In the genomic region with DNA sequence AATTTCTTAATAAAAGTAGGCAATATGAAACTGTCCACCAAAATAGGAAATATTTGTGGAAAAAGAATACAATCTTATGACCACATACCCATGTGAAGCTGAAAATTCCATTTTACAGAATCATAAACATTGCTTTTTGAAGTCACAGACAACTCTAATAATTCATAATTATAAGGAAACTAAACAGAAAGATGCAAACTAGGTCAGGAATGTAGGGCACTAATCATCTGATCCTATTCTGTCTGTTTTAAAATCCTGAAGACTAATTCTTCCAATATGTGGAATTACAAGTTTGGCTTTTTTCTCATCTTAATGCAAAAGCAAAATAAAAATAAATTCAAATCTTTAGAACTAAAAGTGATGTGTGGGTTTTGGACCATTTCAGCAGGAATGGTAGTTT, we compare ENCODE assay signal across 19 cellular contexts.
DNase-seq lines count a peak whose midpoint lies in the region; ATAC-seq and TF ChIP-seq lines count a peak whose summit lies in the region.
"Had no signal": no experiment of that assay in that cellular context is flagged by ENCODE, and none has a peak within 500 bp of the region (broad histone marks: within the 10 kb centered on the region; RNA-seq: fewer than 3 reads in every experiment).

No MANE protein-coding gene starts in this region.

- H3K9me2 ChIP-seq in GM23248 (ENCODE audit: insufficient read depth), result no peaks in the 10 kb centered on the region

- in situ Hi-C loops in GM23248 (cut with MboI), result loop anchor here (10.0 kb wide), 1 partner anchor 59 kb away; no protein-coding TSS in a partner anchor

- no peaks in the 10 kb centered on the region for H3K9me3 ChIP-seq in GM23248 (ENCODE audit: low read depth)
- no peaks in the 10 kb centered on the region for H3K9me3 ChIP-seq in adipocyte (ENCODE audit: control insufficient read depth, low read length)
- H3K9me3 ChIP-seq: BLaER1 had no signal

- TF ChIP-seq CTCF in osteocyte (IDR thresholded peaks at IDR 0.05), result no peak

- no peak for ATAC-seq in GM21717 (IDR thresholded peaks at IDR 0.05; ENCODE audit: unreplicated experiment)
- ATAC-seq: GM23338, HCT116, HepG2 had no signal

- H3K27me3 Mint-ChIP-seq in osteocyte (ENCODE audit: unreplicated experiment), result no peaks in the 10 kb centered on the region

- peaks cover 4% of the 10 kb centered on the region for H3K9me3 Mint-ChIP-seq in osteocyte (ENCODE audit: unreplicated experiment)
- H3K9me3 Mint-ChIP-seq: GM23338 had no signal

- H3K27ac ChIP-seq in GM23248, result no peak overlapping the region
- H3K27ac ChIP-seq: BLaER1 had no signal

- H4K20me1 ChIP-seq in GM23248 (ENCODE audit: insufficient read depth), result no peaks in the 10 kb centered on the region
- H4K20me1 ChIP-seq: BLaER1 had no signal

- H3K9ac ChIP-seq in GM23248 (no peak overlapping the region), adipocyte (ENCODE audit: low read length) (peak overlapping the region; percentile 27)
- H3K9ac ChIP-seq: BLaER1 had no signal

- H3K27me3 ChIP-seq in GM23248 (replicated peaks; ENCODE audit: insufficient read depth) (no peaks in the 10 kb centered on the region), adipocyte (replicated peaks; ENCODE audit: control insufficient read depth, insufficient read depth, low read length) (no peaks in the 10 kb centered on the region)
- H3K27me3 ChIP-seq: BLaER1 had no signal

- H3K36me3 Mint-ChIP-seq in osteocyte (ENCODE audit: unreplicated experiment), result peaks cover 3% of the 10 kb centered on the region
- H3K36me3 Mint-ChIP-seq: CD14-positive monocyte; CD4-positive, alpha-beta memory T cell had no signal

- H3K27ac Mint-ChIP-seq in osteocyte (ENCODE audit: unreplicated experiment), result no peak overlapping the region
- H3K27ac Mint-ChIP-seq: CD14-positive monocyte; CD4-positive, alpha-beta memory T cell; GM23338 had no signal

- peak overlapping the region; percentile 15 for H2AFZ ChIP-seq in GM23248
- H2AFZ ChIP-seq: GM23338 had no signal

- no peaks in the 10 kb centered on the region for H3K79me2 ChIP-seq in GM23248 (ENCODE audit: insufficient read depth)

- H3K36me3 ChIP-seq in GM23248 (ENCODE audit: low read depth), result no peaks in the 10 kb centered on the region
- no peaks in the 10 kb centered on the region for H3K36me3 ChIP-seq in adipocyte (ENCODE audit: control insufficient read depth, insufficient read depth, low read length, severe bottlenecking)
- H3K36me3 ChIP-seq: BLaER1 had no signal

- no peak overlapping the region for H3K4me3 Mint-ChIP-seq in osteocyte (ENCODE audit: unreplicated experiment)
- H3K4me3 Mint-ChIP-seq: CD14-positive monocyte; CD4-positive, alpha-beta memory T cell; GM23338 had no signal

- H3K4me2 ChIP-seq in GM23248 (ENCODE audit: unreplicated experiment), result peak overlapping the region; percentile 19
- H3K4me2 ChIP-seq: BLaER1, GM23338 had no signal

- peaks cover 7% of the 10 kb centered on the region for H3K4me1 Mint-ChIP-seq in osteocyte (ENCODE audit: unreplicated experiment)
- H3K4me1 Mint-ChIP-seq: CD14-positive monocyte; CD4-positive, alpha-beta memory T cell; GM23338 had no signal

- H3K4me3 ChIP-seq in GM23248 (no peak overlapping the region), adipocyte (ENCODE audit: low read length) (no peak overlapping the region)
- H3K4me3 ChIP-seq: BLaER1, GM23338 had no signal

- no peak for DNase-seq in GM23248
- peak; percentile 74 for DNase-seq in adipocyte (ENCODE audit: low read depth)
- DNase-seq in fibroblast of gingiva (ENCODE audit: low read depth), result peak; percentile 60
- DNase-seq in kidney tubule cell (ENCODE audit: low spot score), result no peak
- no peak for DNase-seq in SK-N-DZ (ENCODE audit: low spot score)
- no peak for DNase-seq in osteocyte (ENCODE audit: extremely low spot score, unreplicated experiment)
- DNase-seq: ACHN; CD4-positive, alpha-beta memory T cell; DMS153; DMS79; GDM1; H7; KG1 had no signal

- H3K4me1 ChIP-seq in GM23248 (ENCODE audit: insufficient read depth) (peaks cover 9% of the 10 kb centered on the region), adipocyte (ENCODE audit: control insufficient read depth, insufficient read depth, low read length) (peaks cover 4% of the 10 kb centered on the region)
- H3K4me1 ChIP-seq: BLaER1 had no signal

- no peaks in the 10 kb centered on the region for H3F3A ChIP-seq in GM23248 (ENCODE audit: insufficient read depth)

Comparison
In these comparisons a context has a peak if more than half of its experiments do, and no peak if none do; other contexts are left out.
1. DNase-seq: peak in adipocyte (single experiment) and fibroblast of gingiva (single experiment); none in GM23248 (single experiment), kidney tubule cell (single experiment), SK-N-DZ (single experiment) and osteocyte (single experiment).